24 cellular contexts compared by ENCODE assay signal in the genomic region with DNA sequence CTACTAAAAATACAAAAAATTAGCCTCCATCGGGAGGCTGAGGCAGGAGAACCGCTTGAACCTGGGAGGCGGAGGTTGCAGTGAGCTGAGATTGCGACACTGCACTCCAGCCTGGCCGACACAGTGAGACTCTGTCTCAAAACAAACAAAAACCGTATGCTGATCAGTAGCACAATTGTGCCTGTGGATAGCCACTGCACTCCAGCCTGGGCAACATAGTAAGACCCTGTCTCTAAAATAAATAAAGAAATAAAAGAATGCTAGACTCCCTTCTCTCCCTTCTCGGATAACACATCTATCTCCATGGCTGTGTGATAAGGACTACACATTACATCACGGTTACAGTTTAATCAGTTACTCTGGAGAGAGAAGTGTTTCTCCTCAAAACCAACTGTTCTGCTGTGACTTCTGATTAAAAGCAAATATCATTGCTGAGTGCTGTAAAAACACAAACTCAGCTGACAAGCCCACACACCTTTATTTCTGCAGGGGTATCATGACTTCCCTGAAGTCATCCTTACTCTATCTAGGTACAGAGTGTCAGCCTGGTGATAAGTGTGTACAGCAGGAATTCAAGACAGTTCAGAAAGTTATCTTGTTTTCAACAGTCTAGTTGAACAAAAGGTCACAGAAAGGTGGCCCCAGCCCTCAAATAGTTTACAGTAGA. TPM values are rescaled to one million over a fixed set of nuclear protein-coding genes. Genes with fewer than 3 reads are reported as not detected.
A peak's percentile ranks its signal among the peaks of the same experiment; 100 is the strongest.
DNase-seq lines count a peak whose midpoint lies in the region; ATAC-seq, FAIRE-seq and TF ChIP-seq lines count a peak whose summit lies in the region.
"Had no signal": no experiment of that assay in that cellular context is flagged by ENCODE, and none has a peak within 500 bp of the region (broad histone marks: within the 10 kb centered on the region; RNA-seq: fewer than 3 reads in every experiment).

No MANE protein-coding gene starts in this region.

- H3K27ac Mint-ChIP-seq in progenitor cell of endocrine pancreas: peak overlapping the region; percentile 43
- H3K27ac Mint-ChIP-seq: activated B cell treated with CpG ODN at 0.5 μM for 24 hours; activated CD4-positive, alpha-beta memory T cell treated with anti-CD3 and anti-CD28 coated beads, Interleukin-2, amount 10 ng/mL, durations not matched to agents 7 days and 5 days; endodermal cell; stimulated activated effector memory CD8-positive, alpha-beta T cell treated with anti-CD3 and anti-CD28 coated beads, Interleukin-12 subunit alpha, Interleukin-12 subunit beta, amount 100 ng/mL, for 72 hours had no signal

- no peak for TF ChIP-seq RAD21 in Ishikawa (IDR thresholded peaks at IDR 0.05; ENCODE audit: low read depth)
- no peak for TF ChIP-seq RAD21 in K562 (CRISPR knock-in tag; conservative IDR thresholded peaks at IDR 0.05 in 1 of 2, IDR thresholded peaks at IDR 0.05 in 1 of 2)
- TF ChIP-seq RAD21 in HepG2 (CRISPR knock-in tag; IDR thresholded peaks at IDR 0.05): no peak

- H3K27ac ChIP-seq in K562 (ENCODE audit: extremely low read depth, low read depth, low read length) (peak overlapping the region; percentile 75), HepG2 (ENCODE audit: extremely low read length, insufficient read depth, low read length) (no peak overlapping the region), spleen (no peak overlapping the region)
- H3K27ac ChIP-seq: ascending aorta, colonic mucosa had no signal

- H3K4me1 ChIP-seq in K562 (replicated peaks in 1 of 2; ENCODE audit: control insufficient read depth in 2 of 2, insufficient read depth in 2 of 2, low read length in 2 of 2): peaks cover 16 to 20% of the 10 kb centered on the region in 2 experiments; a peak in 4 of 5 replicates
- H3K4me1 ChIP-seq in HepG2 (ENCODE audit: insufficient read depth, low read length): peaks cover 52% of the 10 kb centered on the region
- peaks cover 0 to 6% (median 3%) of the 10 kb centered on the region in 6 donors for H3K4me1 ChIP-seq in spleen
- H3K4me1 ChIP-seq: ascending aorta, colonic mucosa had no signal

- intact Hi-C loops in K562 (cut with micrococcal nuclease): no loop called here
- intact Hi-C loops in HepG2 (cut with micrococcal nuclease; ENCODE audit: unreplicated experiment): no loop called here
- intact Hi-C loops in spleen (cut with DNase I; ENCODE audit: low total_unique reads): no loop called here

- TF ChIP-seq CTCF in K562 (IDR thresholded peaks at IDR 0.05 in 2 of 3, conservative IDR thresholded peaks at IDR 0.05 in 1 of 3; ENCODE audit: insufficient read depth in 2 of 3, low read depth in 1 of 3, low read length in 3 of 3) (no peak), HepG2 (CRISPR knock-in tag; IDR thresholded peaks at IDR 0.05) (no peak), progenitor cell of endocrine pancreas (IDR thresholded peaks at IDR 0.05; ENCODE audit: unreplicated experiment) (no peak), spleen (IDR thresholded peaks at IDR 0.05 in 8 of 11, conservative IDR thresholded peaks at IDR 0.05 in 3 of 11) (no peak)

- H3K27me3 Mint-ChIP-seq in progenitor cell of endocrine pancreas: no peaks in the 10 kb centered on the region

- DNase-seq in K562 (ENCODE audit: extremely low read depth in 1 of 4, low spot score in 3 of 4) (peak; percentile 25 to 82 (median 54)), HepG2 (ENCODE audit: low spot score) (peak; percentile 54), progenitor cell of endocrine pancreas (ENCODE audit: low spot score, unreplicated experiment) (no peak), NCI-H2196 treated with DMSO at 0.1 percent for 48 hours (lab: John Stamatoyannopoulos, UW; ENCODE audit: unreplicated experiment) (no peak), spleen (no peak), NAMALWA (ENCODE audit: low spot score) (no peak)
- DNase-seq: activated B cell treated with CpG ODN at 0.5 μM for 24 hours; activated CD4-positive, alpha-beta memory T cell treated with anti-CD3 and anti-CD28 coated beads, Interleukin-2, amount 10 ng/mL, durations not matched to agents 7 days and 5 days; activated naive CD4-positive, alpha-beta T cell treated with Interleukin-2 at 50 U/mL for 16 hours; colonic mucosa; endodermal cell; Kasumi-1; NCI-H1105 treated with DMSO at 0.1 percent for 48 hours; NCI-H2107; NCI-H524 treated with DMSO at 0.1 percent for 48 hours; retina; SHP77 treated with DMSO at 0.1 percent for 48 hours; T-helper 1 cell; testis had no signal

- POLR2A ChIA-PET in K562 (lab: Yijun Ruan, JAX): interaction anchor here (1.0 to 1.2 kb wide), 3 partner anchors 14 to 22 kb away, joined by 3 read pairs; no protein-coding TSS in a partner anchor
- POLR2A ChIA-PET in HepG2 (lab: Yijun Ruan, JAX): no interaction called here

- ATAC-seq in K562 (peak; percentile 88), HepG2 (peak; percentile 56), GM21619 (IDR thresholded peaks at IDR 0.05; ENCODE audit: unreplicated experiment) (no peak)
- ATAC-seq: stimulated activated effector memory CD8-positive, alpha-beta T cell treated with anti-CD3 and anti-CD28 coated beads, Interleukin-12 subunit alpha, Interleukin-12 subunit beta, amount 100 ng/mL, for 72 hours had no signal

- H4K20me1 ChIP-seq in K562 (replicated peaks; ENCODE audit: control insufficient read depth, insufficient read depth, low read length) (no peaks in the 10 kb centered on the region), HepG2 (ENCODE audit: insufficient read depth, low read length) (no peaks in the 10 kb centered on the region)

- CTCF ChIA-PET in K562 (lab: Yijun Ruan, JAX; ENCODE audit: low intra/inter-chr PET ratio) (no interaction called here), HepG2 (lab: Yijun Ruan, JAX; ENCODE audit: low intra/inter-chr PET ratio, low total read pairs) (no interaction called here)

- H3K9me3 ChIP-seq in K562 (replicated peaks; ENCODE audit: control insufficient read depth, insufficient read depth, low read depth, low read length): no peaks in the 10 kb centered on the region
- no peaks in the 10 kb centered on the region for H3K9me3 ChIP-seq in HepG2 (ENCODE audit: low read length)
- no peaks in the 10 kb centered on the region for H3K9me3 ChIP-seq in spleen
- H3K9me3 ChIP-seq: ascending aorta, colonic mucosa, testis had no signal

- BruUV-seq in K562 (replicated peaks; lab: Mats Ljungman, UMichigan): no TSS peak
- no TSS peak for BruUV-seq in HepG2 (replicated peaks; lab: Mats Ljungman, UMichigan)

- H3K27me3 ChIP-seq in K562 (ENCODE audit: control insufficient read depth in 2 of 2, insufficient read depth in 2 of 2, low read length in 2 of 2) (no peaks in the 10 kb centered on the region), HepG2 (ENCODE audit: control insufficient read depth in 1 of 2, insufficient read depth in 2 of 2, low read length in 2 of 2) (no peaks in the 10 kb centered on the region), spleen (replicated peaks in 1 of 7) (no peaks in the 10 kb centered on the region)
- H3K27me3 ChIP-seq: ascending aorta, colonic mucosa, testis had no signal

- H3K9me1 ChIP-seq in K562 (ENCODE audit: control insufficient read depth, insufficient read depth, low read length): no peaks in the 10 kb centered on the region

- H3K36me3 Mint-ChIP-seq in progenitor cell of endocrine pancreas (ENCODE audit: insufficient read depth): no peaks in the 10 kb centered on the region

- TF ChIP-seq EP300 in Ishikawa (IDR thresholded peaks at IDR 0.05; ENCODE audit: borderline replicate concordance): no peak
- TF ChIP-seq EP300 in K562 (IDR thresholded peaks at IDR 0.05; ENCODE audit: low read length): peak; percentile 75
- no peak for TF ChIP-seq EP300 in HepG2 (IDR thresholded peaks at IDR 0.05; ENCODE audit: low read depth in 2 of 2, low read length in 2 of 2)
- no peak for TF ChIP-seq EP300 in HepG2 (CRISPR knock-in tag; IDR thresholded peaks at IDR 0.05; ENCODE audit: borderline replicate concordance)

- no peak overlapping the region for H3K4me3 ChIP-seq in K562
- peak overlapping the region in 1 of 3 experiments; percentile 11; a peak in 1 of 6 replicates for H3K4me3 ChIP-seq in HepG2 (replicated peaks in 1 of 3; ENCODE audit: insufficient read depth in 1 of 3, low read depth in 2 of 3, low read length in 3 of 3)
- no peak overlapping the region for H3K4me3 ChIP-seq in spleen
- H3K4me3 ChIP-seq: ascending aorta, colonic mucosa, testis had no signal

- peak overlapping the region; percentile 47 to 86 for H3K9ac ChIP-seq in K562 (ENCODE audit: insufficient read depth in 1 of 2, low read depth in 2 of 2, low read length in 2 of 2)
- H3K9ac ChIP-seq in HepG2 (ENCODE audit: insufficient read depth, low read depth, low read length): peak overlapping the region; percentile 28; the same call in 1 of the 2 replicates

- no peak overlapping the region for H3K4me3 Mint-ChIP-seq in progenitor cell of endocrine pancreas (ENCODE audit: low read depth)
- H3K4me3 Mint-ChIP-seq: activated B cell treated with CpG ODN at 0.5 μM for 24 hours; activated CD4-positive, alpha-beta memory T cell treated with anti-CD3 and anti-CD28 coated beads, Interleukin-2, amount 10 ng/mL, durations not matched to agents 7 days and 5 days; endodermal cell; neural crest cell; stimulated activated effector memory CD8-positive, alpha-beta T cell treated with anti-CD3 and anti-CD28 coated beads, Interleukin-12 subunit alpha, Interleukin-12 subunit beta, amount 100 ng/mL, for 72 hours had no signal

- H3K4me2 ChIP-seq in K562 (ENCODE audit: insufficient read depth, low read length) (peak overlapping the region; percentile 39), HepG2 (ENCODE audit: low read depth, low read length) (peak overlapping the region; percentile 70)

- in situ Hi-C loops in K562 (cut with MboI) (no loop called here), HepG2 (cut with HindIII; ENCODE audit: extremely low pct_ligation_motif_present, low pct_unique_long_range_greater_than_20kb) (no loop called here)

- WGBS in K562 (ENCODE audit: insufficient coverage, low coverage, missing lambda C conversion rate): 8% methylated on average over 6 of the region's 8 CpGs
- WGBS in HepG2 (ENCODE audit: low lambda C conversion rate): 2% methylated on average over 8 of the region's 8 CpGs
- WGBS in spleen, 5 donors: 84 to 94% (median 88%) methylated on average over 8 of the region's 8 CpGs

- peaks cover 20% of the 10 kb centered on the region for H3K4me1 Mint-ChIP-seq in progenitor cell of endocrine pancreas (ENCODE audit: low read depth)
- H3K4me1 Mint-ChIP-seq: stimulated activated effector memory CD8-positive, alpha-beta T cell treated with anti-CD3 and anti-CD28 coated beads, Interleukin-12 subunit alpha, Interleukin-12 subunit beta, amount 100 ng/mL, for 72 hours had no signal

- H3K36me3 ChIP-seq in K562 (ENCODE audit: control insufficient read depth, insufficient read depth, low read length) (no peaks in the 10 kb centered on the region), HepG2 (replicated peaks in 1 of 2; ENCODE audit: control insufficient read depth in 1 of 2, insufficient read depth in 2 of 2, low read length in 2 of 2) (no peaks in the 10 kb centered on the region), spleen (no peaks in the 10 kb centered on the region)
- H3K36me3 ChIP-seq: ascending aorta, colonic mucosa had no signal

- H3K79me2 ChIP-seq in K562 (ENCODE audit: control insufficient read depth, insufficient read depth, low read length): no peaks in the 10 kb centered on the region
- H3K79me2 ChIP-seq in HepG2 (ENCODE audit: insufficient read depth, low read length): no peaks in the 10 kb centered on the region

- FAIRE-seq in K562 (lab: Jason Lieb, UNC) (peak; percentile 73), HepG2 (lab: Jason Lieb, UNC) (no peak)

- no peak for TF ChIP-seq POLR2A in K562 (conservative IDR thresholded peaks at IDR 0.05)
- TF ChIP-seq POLR2A in HepG2 (IDR thresholded peaks at IDR 0.05; ENCODE audit: insufficient read depth in 1 of 2, low read depth in 2 of 2, low read length in 2 of 2): no peak
- TF ChIP-seq POLR2A in spleen (IDR thresholded peaks at IDR 0.05): no peak

- no peaks in the 10 kb centered on the region for H3K9me3 Mint-ChIP-seq in progenitor cell of endocrine pancreas (ENCODE audit: low read depth)
- H3K9me3 Mint-ChIP-seq: activated B cell treated with CpG ODN at 0.5 μM for 24 hours; activated CD4-positive, alpha-beta memory T cell treated with anti-CD3 and anti-CD28 coated beads, Interleukin-2, amount 10 ng/mL, durations not matched to agents 7 days and 5 days; endodermal cell; neural crest cell; stimulated activated effector memory CD8-positive, alpha-beta T cell treated with anti-CD3 and anti-CD28 coated beads, Interleukin-12 subunit alpha, Interleukin-12 subunit beta, amount 100 ng/mL, for 72 hours had no signal

- H2AFZ ChIP-seq in K562 (ENCODE audit: low read depth, low read length) (peak overlapping the region; percentile 73), HepG2 (ENCODE audit: low read length) (peak overlapping the region; percentile 42)

RNA-seq across cellular contexts. Expression of a gene that starts 5.3 kb away (rescaled TPM):
- total RNA-seq in K562 (2011; cell fraction: chromatin; rRNA removed; ENCODE audit: low replicate concordance): 17.6 and 33.2 TPM in 2 replicates
- 11.2 and 15.7 TPM in 2 replicates for total RNA-seq in K562 (2011; cell fraction: nucleolus; rRNA removed)
- total RNA-seq in K562 (2011; cell fraction: nucleoplasm; rRNA removed): 26.4 and 33.4 TPM in 2 replicates
- total RNA-seq in K562 (2014; rRNA removed) (14.4 and 14.9 TPM in 2 replicates), K562 (2014; rRNA removed; fragmentation: Illumina TruSeq; extraction: Trizol) (28.1 and 31.6 TPM in 2 replicates), K562 (2015; rRNA removed; fragmentation: Illumina TruSeq; extraction: Trizol) (20.0 and 20.7 TPM in 2 replicates), K562 (2021) (23.2 and 27.5 TPM in 2 replicates), HepG2 (2016; rRNA removed; fragmentation: Illumina TruSeq; extraction: Trizol) (10.0 and 15.6 TPM in 2 replicates), progenitor cell of endocrine pancreas (20.4 and 21.1 TPM in 2 replicates), spleen (10 to 100 TPM; 17.5 to 35.3 (median 27.5) TPM)
- polyA plus RNA-seq in K562 (2011; rRNA removed) (49.5 and 50.2 TPM in 2 replicates), K562 (2014; fragmentation: Illumina TruSeq; extraction: Trizol) (21.1 and 26.8 TPM in 2 replicates), K562 (2014; fragmentation: Nextera tagmentation; extraction: Ambion mirVana) (10 to 100 TPM; 14.8 to 27.4 TPM), K562 (2014; rRNA removed) (19.8 and 20.1 TPM in 2 replicates), HepG2 (2011; rRNA removed) (4.3 and 7.6 TPM in 2 replicates), spleen (1 to 10 TPM; 3.1 to 7.4 (median 5.1) TPM)
- 10.7 and 25.6 TPM in 2 replicates for polyA plus RNA-seq in K562 (2011; cell fraction: cytosol; rRNA removed)
- polyA plus RNA-seq in K562 (2011; cell fraction: nucleus; rRNA removed): 25.2 and 45.5 TPM in 2 replicates
- polyA plus RNA-seq in K562 (2012): 13.6 and 20.7 TPM in 2 replicates
- polyA minus RNA-seq in K562 (2011; rRNA and poly(A)+ RNA removed): 36.4 and 39.9 TPM in 2 replicates
- 18.9 and 23.6 TPM in 2 replicates for polyA minus RNA-seq in K562 (2011; cell fraction: cytosol; rRNA and poly(A)+ RNA removed)
- 7.1 and 17.2 TPM in 2 replicates for polyA minus RNA-seq in K562 (2011; cell fraction: nucleus; rRNA and poly(A)+ RNA removed)
- 2.8 and 5.8 TPM in 2 replicates for total RNA-seq in HepG2 (2016; cell fraction: cytosol; rRNA removed; fragmentation: Illumina TruSeq; extraction: Trizol; ENCODE audit: low read depth)
- 9.8 and 13.9 TPM in 2 replicates for total RNA-seq in HepG2 (2016; cell fraction: insoluble cytoplasmic fraction; rRNA removed; fragmentation: Illumina TruSeq; extraction: Trizol)
- 3.2 and 4.3 TPM in 2 replicates for total RNA-seq in HepG2 (2016; cell fraction: membrane; rRNA removed; fragmentation: Illumina TruSeq; extraction: Trizol)
- 7.9 and 8.8 TPM in 2 replicates for total RNA-seq in HepG2 (2016; cell fraction: nucleus; rRNA removed; fragmentation: Illumina TruSeq; extraction: Trizol)
- 4.0 and 4.3 TPM in 2 replicates for polyA plus RNA-seq in HepG2 (2011; cell fraction: cytosol; rRNA removed)
- polyA plus RNA-seq in HepG2 (2011; cell fraction: nucleus; rRNA removed): 5.0 and 5.6 TPM in 2 replicates
- polyA plus RNA-seq in HepG2 (2012): 3.6 and 5.3 TPM in 2 replicates
- 0.28 and 0.32 TPM in 2 replicates for polyA plus RNA-seq in HepG2 (2016; cell fraction: cytosol; fragmentation: Illumina TruSeq; extraction: Trizol; ENCODE audit: low read depth)
- polyA plus RNA-seq in HepG2 (2016; cell fraction: insoluble cytoplasmic fraction; fragmentation: Illumina TruSeq; extraction: Trizol; ENCODE audit: low read depth): 9.9 and 10.1 TPM in 2 replicates
- 0.65 and 0.99 TPM in 2 replicates for polyA plus RNA-seq in HepG2 (2016; cell fraction: membrane; fragmentation: Illumina TruSeq; extraction: Trizol; ENCODE audit: low read depth)
- 9.3 and 11.2 TPM in 2 replicates for polyA plus RNA-seq in HepG2 (2016; cell fraction: nucleus; fragmentation: Illumina TruSeq; extraction: Trizol; ENCODE audit: insufficient read depth, low read depth)
- polyA minus RNA-seq in HepG2 (2011; rRNA and poly(A)+ RNA removed; ENCODE audit: low replicate concordance): 4.6 and 10.2 TPM in 2 replicates
- 4.4 and 6.0 TPM in 2 replicates for polyA minus RNA-seq in HepG2 (2011; cell fraction: cytosol; rRNA and poly(A)+ RNA removed)
- polyA minus RNA-seq in HepG2 (2011; cell fraction: nucleus; rRNA and poly(A)+ RNA removed): 6.2 and 6.3 TPM in 2 replicates

RNA-seq across cellular contexts. Expression of a gene that starts 21.4 kb away (rescaled TPM):
- total RNA-seq in K562 (2011; cell fraction: chromatin; rRNA removed; ENCODE audit: low replicate concordance): 1.5 and 3.3 TPM in 2 replicates
- 3.5 and 5.1 TPM in 2 replicates for total RNA-seq in K562 (2011; cell fraction: nucleolus; rRNA removed)
- 2.3 and 2.4 TPM in 2 replicates for total RNA-seq in K562 (2011; cell fraction: nucleoplasm; rRNA removed)
- total RNA-seq in K562 (2014; rRNA removed) (2.4 and 2.7 TPM in 2 replicates), K562 (2014; rRNA removed; fragmentation: Illumina TruSeq; extraction: Trizol) (1.4 and 1.7 TPM in 2 replicates), K562 (2015; rRNA removed; fragmentation: Illumina TruSeq; extraction: Trizol) (1.4 and 1.6 TPM in 2 replicates), K562 (2021) (4.6 and 4.7 TPM in 2 replicates), HepG2 (2016; rRNA removed; fragmentation: Illumina TruSeq; extraction: Trizol) (1.3 and 2.3 TPM in 2 replicates), progenitor cell of endocrine pancreas (15.7 and 16.7 TPM in 2 replicates), spleen (10 to 100 TPM; 13.3 to 27.2 (median 21.5) TPM)
- polyA plus RNA-seq in K562 (2011; rRNA removed) (1.2 and 1.3 TPM in 2 replicates), K562 (2014; fragmentation: Illumina TruSeq; extraction: Trizol) (0.67 and 1.7 TPM in 2 replicates), K562 (2014; fragmentation: Nextera tagmentation; extraction: Ambion mirVana) (under 1 TPM; 0.11 to 0.17 TPM), K562 (2014; rRNA removed) (2.3 and 2.4 TPM in 2 replicates), HepG2 (2011; rRNA removed) (1.7 TPM in 2 replicates), spleen (1 to 10 TPM; 6.0 to 7.8 (median 7.7) TPM)
- 1.0 and 2.9 TPM in 2 replicates for polyA plus RNA-seq in K562 (2011; cell fraction: cytosol; rRNA removed)
- polyA plus RNA-seq in K562 (2011; cell fraction: nucleus; rRNA removed): 2.0 and 2.1 TPM in 2 replicates
- polyA plus RNA-seq in K562 (2012): 2.8 and 3.2 TPM in 2 replicates
- polyA minus RNA-seq in K562 (2011; rRNA and poly(A)+ RNA removed): 1.6 and 2.6 TPM in 2 replicates
- 3.1 and 3.4 TPM in 2 replicates for polyA minus RNA-seq in K562 (2011; cell fraction: cytosol; rRNA and poly(A)+ RNA removed)
- polyA minus RNA-seq in K562 (2011; cell fraction: nucleus; rRNA and poly(A)+ RNA removed): 3.8 and 5.1 TPM in 2 replicates
- total RNA-seq in HepG2 (2016; cell fraction: cytosol; rRNA removed; fragmentation: Illumina TruSeq; extraction: Trizol; ENCODE audit: low read depth): 0.53 and 0.71 TPM in 2 replicates
- 1.4 and 2.4 TPM in 2 replicates for total RNA-seq in HepG2 (2016; cell fraction: insoluble cytoplasmic fraction; rRNA removed; fragmentation: Illumina TruSeq; extraction: Trizol)
- total RNA-seq in HepG2 (2016; cell fraction: membrane; rRNA removed; fragmentation: Illumina TruSeq; extraction: Trizol): 1.2 and 1.3 TPM in 2 replicates
- 2.1 and 2.5 TPM in 2 replicates for total RNA-seq in HepG2 (2016; cell fraction: nucleus; rRNA removed; fragmentation: Illumina TruSeq; extraction: Trizol)
- 1.2 and 1.6 TPM in 2 replicates for polyA plus RNA-seq in HepG2 (2011; cell fraction: cytosol; rRNA removed)
- 1.4 and 1.8 TPM in 2 replicates for polyA plus RNA-seq in HepG2 (2011; cell fraction: nucleus; rRNA removed)
- polyA plus RNA-seq in HepG2 (2012): 1.6 TPM in 2 replicates
- polyA plus RNA-seq in HepG2 (2016; cell fraction: cytosol; fragmentation: Illumina TruSeq; extraction: Trizol; ENCODE audit: low read depth): 0.20 and 0.28 TPM in 2 replicates
- polyA plus RNA-seq in HepG2 (2016; cell fraction: insoluble cytoplasmic fraction; fragmentation: Illumina TruSeq; extraction: Trizol; ENCODE audit: low read depth): 1.5 and 2.1 TPM in 2 replicates
- 0.54 and 0.77 TPM in 2 replicates for polyA plus RNA-seq in HepG2 (2016; cell fraction: membrane; fragmentation: Illumina TruSeq; extraction: Trizol; ENCODE audit: low read depth)
- polyA plus RNA-seq in HepG2 (2016; cell fraction: nucleus; fragmentation: Illumina TruSeq; extraction: Trizol; ENCODE audit: insufficient read depth, low read depth): 0.97 and 2.2 TPM in 2 replicates
- polyA minus RNA-seq in HepG2 (2011; rRNA and poly(A)+ RNA removed; ENCODE audit: low replicate concordance): 1.8 and 4.0 TPM in 2 replicates
- polyA minus RNA-seq in HepG2 (2011; cell fraction: cytosol; rRNA and poly(A)+ RNA removed): 2.5 and 2.7 TPM in 2 replicates
- 4.5 and 7.1 TPM in 2 replicates for polyA minus RNA-seq in HepG2 (2011; cell fraction: nucleus; rRNA and poly(A)+ RNA removed)

RNA-seq across cellular contexts. Expression of a gene that starts 36.8 kb away (rescaled TPM):
- total RNA-seq in K562 (2011; cell fraction: chromatin; rRNA removed; ENCODE audit: low replicate concordance): 5.7 and 5.9 TPM in 2 replicates
- 8.5 and 8.7 TPM in 2 replicates for total RNA-seq in K562 (2011; cell fraction: nucleolus; rRNA removed)
- 7.8 and 7.9 TPM in 2 replicates for total RNA-seq in K562 (2011; cell fraction: nucleoplasm; rRNA removed)
- total RNA-seq in K562 (2014; rRNA removed) (29.1 and 29.6 TPM in 2 replicates), K562 (2014; rRNA removed; fragmentation: Illumina TruSeq; extraction: Trizol) (19.5 and 24.2 TPM in 2 replicates), K562 (2015; rRNA removed; fragmentation: Illumina TruSeq; extraction: Trizol) (18.1 and 19.1 TPM in 2 replicates), K562 (2021) (27.2 and 31.7 TPM in 2 replicates), HepG2 (2016; rRNA removed; fragmentation: Illumina TruSeq; extraction: Trizol) (10.1 and 14.1 TPM in 2 replicates), progenitor cell of endocrine pancreas (37.7 and 38.7 TPM in 2 replicates), spleen (10 to 100 TPM; 28.3 to 75.6 (median 46.3) TPM)
- polyA plus RNA-seq in K562 (2011; rRNA removed) (9.9 and 14.1 TPM in 2 replicates), K562 (2014; fragmentation: Illumina TruSeq; extraction: Trizol) (22.6 and 24.5 TPM in 2 replicates), K562 (2014; fragmentation: Nextera tagmentation; extraction: Ambion mirVana) (1 to 10 TPM; 4.3 to 5.3 TPM), K562 (2014; rRNA removed) (26.2 and 27.0 TPM in 2 replicates), HepG2 (2011; rRNA removed) (6.3 and 7.2 TPM in 2 replicates), spleen (10 to 100 TPM; 12.3 to 19.9 (median 14.3) TPM)
- polyA plus RNA-seq in K562 (2011; cell fraction: cytosol; rRNA removed): 13.8 and 18.7 TPM in 2 replicates
- 7.4 and 7.5 TPM in 2 replicates for polyA plus RNA-seq in K562 (2011; cell fraction: nucleus; rRNA removed)
- polyA plus RNA-seq in K562 (2012): 11.5 and 14.1 TPM in 2 replicates
- 9.1 and 9.8 TPM in 2 replicates for polyA minus RNA-seq in K562 (2011; rRNA and poly(A)+ RNA removed)
- polyA minus RNA-seq in K562 (2011; cell fraction: cytosol; rRNA and poly(A)+ RNA removed): 5.7 and 5.9 TPM in 2 replicates
- polyA minus RNA-seq in K562 (2011; cell fraction: nucleus; rRNA and poly(A)+ RNA removed): 3.4 and 5.4 TPM in 2 replicates
- 2.9 and 3.3 TPM in 2 replicates for total RNA-seq in HepG2 (2016; cell fraction: cytosol; rRNA removed; fragmentation: Illumina TruSeq; extraction: Trizol; ENCODE audit: low read depth)
- 9.8 and 14.0 TPM in 2 replicates for total RNA-seq in HepG2 (2016; cell fraction: insoluble cytoplasmic fraction; rRNA removed; fragmentation: Illumina TruSeq; extraction: Trizol)
- 10.0 and 10.9 TPM in 2 replicates for total RNA-seq in HepG2 (2016; cell fraction: membrane; rRNA removed; fragmentation: Illumina TruSeq; extraction: Trizol)
- total RNA-seq in HepG2 (2016; cell fraction: nucleus; rRNA removed; fragmentation: Illumina TruSeq; extraction: Trizol): 8.0 and 9.6 TPM in 2 replicates
- 6.8 and 7.1 TPM in 2 replicates for polyA plus RNA-seq in HepG2 (2011; cell fraction: cytosol; rRNA removed)
- polyA plus RNA-seq in HepG2 (2011; cell fraction: nucleus; rRNA removed): 4.3 and 4.5 TPM in 2 replicates
- 7.3 TPM in 2 replicates for polyA plus RNA-seq in HepG2 (2012)
- polyA plus RNA-seq in HepG2 (2016; cell fraction: cytosol; fragmentation: Illumina TruSeq; extraction: Trizol; ENCODE audit: low read depth): 2.3 and 2.6 TPM in 2 replicates
- 10.6 and 11.0 TPM in 2 replicates for polyA plus RNA-seq in HepG2 (2016; cell fraction: insoluble cytoplasmic fraction; fragmentation: Illumina TruSeq; extraction: Trizol; ENCODE audit: low read depth)
- polyA plus RNA-seq in HepG2 (2016; cell fraction: membrane; fragmentation: Illumina TruSeq; extraction: Trizol; ENCODE audit: low read depth): 5.8 TPM in 2 replicates
- 6.0 and 9.1 TPM in 2 replicates for polyA plus RNA-seq in HepG2 (2016; cell fraction: nucleus; fragmentation: Illumina TruSeq; extraction: Trizol; ENCODE audit: insufficient read depth, low read depth)
- polyA minus RNA-seq in HepG2 (2011; rRNA and poly(A)+ RNA removed; ENCODE audit: low replicate concordance): 7.4 and 20.0 TPM in 2 replicates
- 5.0 and 6.0 TPM in 2 replicates for polyA minus RNA-seq in HepG2 (2011; cell fraction: cytosol; rRNA and poly(A)+ RNA removed)
- 6.0 and 11.5 TPM in 2 replicates for polyA minus RNA-seq in HepG2 (2011; cell fraction: nucleus; rRNA and poly(A)+ RNA removed)

Comparison
In these comparisons a context has a peak if more than half of its experiments do, and no peak if none do; other contexts are left out.
1. DNase-seq: peak in K562 (4 of 4) and HepG2 (single experiment); none in progenitor cell of endocrine pancreas (single experiment), NCI-H2196 treated with DMSO at 0.1 percent for 48 hours (single experiment), spleen (single experiment) and NAMALWA (single experiment).